14 cellular contexts compared by ENCODE assay signal in the genomic region with DNA sequence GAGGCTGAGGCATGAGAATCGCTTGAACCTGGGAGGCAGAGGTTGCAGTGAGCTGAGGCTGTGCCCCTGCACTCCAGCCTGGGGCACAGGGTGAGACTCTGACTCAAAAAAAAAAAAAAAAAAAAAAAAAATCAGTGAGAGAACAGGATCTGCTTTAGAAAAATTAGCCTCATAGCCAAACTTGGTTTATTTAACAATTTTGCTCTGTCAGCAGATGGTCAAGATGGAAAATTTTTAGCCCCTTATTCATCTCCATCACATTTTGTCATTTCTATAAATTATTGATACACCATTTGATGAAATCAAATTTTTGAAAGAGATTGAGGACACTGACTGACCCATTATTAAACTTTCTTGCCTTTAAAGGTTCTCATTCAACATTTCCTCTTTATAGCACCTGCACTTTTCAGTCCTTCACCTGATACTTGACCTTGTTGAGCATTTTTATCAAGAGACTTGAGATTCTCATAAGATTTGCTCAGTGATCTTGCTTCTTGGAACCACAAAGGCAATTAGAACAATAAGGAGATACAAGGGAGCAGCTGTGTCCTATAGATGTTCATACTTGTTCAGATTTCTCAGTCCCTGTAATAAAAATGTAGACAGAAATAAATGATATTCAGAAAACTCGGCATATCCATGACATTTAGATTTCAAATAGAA. TPM values are rescaled to one million over a fixed set of nuclear protein-coding genes. Genes with fewer than 3 reads are reported as not detected.
DNase-seq lines count a peak whose midpoint lies in the region; ATAC-seq, FAIRE-seq and TF ChIP-seq lines count a peak whose summit lies in the region.
"Had no signal": no experiment of that assay in that cellular context is flagged by ENCODE, and none has a peak within 500 bp of the region (broad histone marks: within the 10 kb centered on the region; RNA-seq: fewer than 3 reads in every experiment).

No MANE protein-coding gene starts in this region.

- H3K27ac ChIP-seq in A549: no peak overlapping the region
- H3K27ac ChIP-seq in CD8-positive, alpha-beta T cell (ENCODE audit: low read depth, low read length): no peak overlapping the region
- no peak overlapping the region for H3K27ac ChIP-seq in left lung
- H3K27ac ChIP-seq: C4-2B, GM23248 had no signal

- TF ChIP-seq CTCF in A549 (IDR thresholded peaks at IDR 0.05) (no peak), left lung (IDR thresholded peaks at IDR 0.05) (no peak)
- no peak for TF ChIP-seq CTCF in CD8-positive, alpha-beta T cell (IDR thresholded peaks at IDR 0.05)

- H3K27me3 ChIP-seq in CD8-positive, alpha-beta T cell (ENCODE audit: insufficient read depth, low read length): no peaks in the 10 kb centered on the region
- H3K27me3 ChIP-seq in left lung: no peaks in the 10 kb centered on the region

- no peak for FAIRE-seq in A549 (lab: Jason Lieb, UNC)
- FAIRE-seq in GM19239 (lab: Jason Lieb, UNC): peak; percentile 14
- FAIRE-seq: A204.1, G401.6, GM12891 had no signal

- intact Hi-C loops in CD8-positive, alpha-beta T cell (cut with DNase I, micrococcal nuclease): no loop called here
- intact Hi-C loops in left lung (cut with DNase I): no loop called here
- intact Hi-C loops in posterior cingulate gyrus (cut with DNase I): no loop called here

- no peak for TF ChIP-seq EP300 in A549 (IDR thresholded peaks at IDR 0.05)

- H3K9me3 Mint-ChIP-seq in CD8-positive, alpha-beta T cell: no peaks in the 10 kb centered on the region
- H3K9me3 Mint-ChIP-seq: CD4-positive, alpha-beta T cell had no signal

- CTCF ChIA-PET in A549 (lab: Yijun Ruan, JAX): no interaction called here
- CTCF ChIA-PET in CD8-positive, alpha-beta T cell (lab: Charles Lee): no interaction called here

- H3K4me3 ChIP-seq in A549: no peak overlapping the region
- no peak overlapping the region for H3K4me3 ChIP-seq in CD8-positive, alpha-beta T cell (ENCODE audit: low read depth, low read length)
- no peak overlapping the region for H3K4me3 ChIP-seq in left lung
- H3K4me3 ChIP-seq: GM23248, HAP-1 had no signal

- 76% methylated on average over 2 of the region's 2 CpGs for WGBS in A549 (ENCODE audit: missing lambda C conversion rate)

- ATAC-seq in A549 (no peak), left lung (peak; percentile 50)
- no peak for ATAC-seq in CD8-positive, alpha-beta T cell

- TF ChIP-seq POLR2A in A549 (IDR thresholded peaks at IDR 0.05; ENCODE audit: low read length): no peak

- POLR2A ChIA-PET in A549 (lab: Yijun Ruan, JAX): no interaction called here
- POLR2A ChIA-PET in CD8-positive, alpha-beta T cell (lab: Charles Lee): no interaction called here

- H3K36me3 Mint-ChIP-seq in CD8-positive, alpha-beta T cell: peaks cover 17% of the 10 kb centered on the region

- H3K9me3 ChIP-seq in A549 (no peaks in the 10 kb centered on the region), left lung (no peaks in the 10 kb centered on the region)
- H3K9me3 ChIP-seq in CD8-positive, alpha-beta T cell (ENCODE audit: low read length): no peaks in the 10 kb centered on the region
- H3K9me3 ChIP-seq: HAP-1 had no signal

- no peak overlapping the region for H3K4me2 ChIP-seq in A549

- H3K4me3 Mint-ChIP-seq in CD8-positive, alpha-beta T cell: no peak overlapping the region
- H3K4me3 Mint-ChIP-seq: CD4-positive, alpha-beta T cell had no signal

- TF ChIP-seq RAD21 in A549 (conservative IDR thresholded peaks at IDR 0.05 in 1 of 2, IDR thresholded peaks at IDR 0.05 in 1 of 2): no peak

- DNase-seq in A549 (ENCODE audit: low read depth in 1 of 2, low spot score in 1 of 2): no peak
- no peak for DNase-seq in CD8-positive, alpha-beta T cell
- DNase-seq in GM19239 (ENCODE audit: insufficient read length, low spot score): no peak
- DNase-seq in left lung: no peak
- DNase-seq in posterior cingulate gyrus: no peak
- no peak for DNase-seq in stimulated activated naive CD4-positive, alpha-beta T cell treated with Interleukin-2 at 50 U/mL for 16 hours (lab: John Stamatoyannopoulos, UW)
- DNase-seq: AML-193; CD4-positive, alpha-beta T cell; GM23248 had no signal

- peak overlapping the region; percentile 32 for H3K27ac Mint-ChIP-seq in CD8-positive, alpha-beta T cell
- H3K27ac Mint-ChIP-seq: CD4-positive, alpha-beta T cell had no signal

- no peaks in the 10 kb centered on the region for H3K36me3 ChIP-seq in CD8-positive, alpha-beta T cell (ENCODE audit: insufficient read depth, low read length)
- no peaks in the 10 kb centered on the region for H3K36me3 ChIP-seq in left lung
- H3K36me3 ChIP-seq: HAP-1 had no signal

- H3K4me1 ChIP-seq in A549 (no peaks in the 10 kb centered on the region), left lung (no peaks in the 10 kb centered on the region)
- H3K4me1 ChIP-seq in CD8-positive, alpha-beta T cell (ENCODE audit: insufficient read depth, low read length): no peaks in the 10 kb centered on the region

- no peaks in the 10 kb centered on the region for H3K27me3 Mint-ChIP-seq in CD8-positive, alpha-beta T cell (ENCODE audit: low read depth)
- H3K27me3 Mint-ChIP-seq: CD4-positive, alpha-beta T cell had no signal

- no peaks in the 10 kb centered on the region for H3K4me1 Mint-ChIP-seq in CD8-positive, alpha-beta T cell (ENCODE audit: low read depth)

TF ChIP-seq in A549, 52 proteins besides CTCF, POLR2A, EP300 and RAD21:
- TF ChIP-seq FOXS1 (CRISPR knock-in tag; IDR thresholded peaks at IDR 0.05) (no peak), CHD4 (IDR thresholded peaks at IDR 0.05; ENCODE audit: borderline replicate concordance) (no peak), ZNF302 (CRISPR knock-in tag; IDR thresholded peaks at IDR 0.05) (no peak), HMGXB4 (CRISPR knock-in tag; IDR thresholded peaks at IDR 0.05; ENCODE audit: borderline replicate concordance) (no peak), TP53 (CRISPR knock-in tag; IDR thresholded peaks at IDR 0.05) (no peak), NPAS2 (CRISPR knock-in tag; IDR thresholded peaks at IDR 0.05; ENCODE audit: borderline replicate concordance) (no peak), ATOH8 (CRISPR knock-in tag; IDR thresholded peaks at IDR 0.05; ENCODE audit: low read depth) (no peak), MAFK (IDR thresholded peaks at IDR 0.05; ENCODE audit: partially characterized antibody) (peak; percentile 48), EHF (CRISPR knock-in tag; IDR thresholded peaks at IDR 0.05) (no peak)

RNA-seq across cellular contexts. Expression of gene LRRC70, which starts 38.1 kb away (rescaled TPM):
- polyA plus RNA-seq in A549 (2011; rRNA removed): 0.32 and 0.34 TPM in 2 replicates
- polyA plus RNA-seq in A549 (2012; cell fraction: cytosol; rRNA removed): 0.09 and 0.17 TPM in 2 replicates
- 0.55 TPM in 2 replicates for polyA plus RNA-seq in A549 (2012; cell fraction: nucleus; rRNA removed)
- polyA plus RNA-seq in A549 (2017; fragmentation: RNase III; extraction: RNeasy Plus Mini Kit Qiagen cat#74134 plus additional on column Dnase treatment): 0.09 TPM in 1 of 3 replicates, not detected in the others
- 1.6 and 4.2 TPM in 2 replicates for polyA minus RNA-seq in A549 (2011; rRNA and poly(A)+ RNA removed)
- total RNA-seq in CD8-positive, alpha-beta T cell: 1 to 10 TPM; 3.4 to 3.5 TPM
- 1 to 10 TPM; 1.1 to 5.7 TPM for total RNA-seq in left lung
